In the genomic region with DNA sequence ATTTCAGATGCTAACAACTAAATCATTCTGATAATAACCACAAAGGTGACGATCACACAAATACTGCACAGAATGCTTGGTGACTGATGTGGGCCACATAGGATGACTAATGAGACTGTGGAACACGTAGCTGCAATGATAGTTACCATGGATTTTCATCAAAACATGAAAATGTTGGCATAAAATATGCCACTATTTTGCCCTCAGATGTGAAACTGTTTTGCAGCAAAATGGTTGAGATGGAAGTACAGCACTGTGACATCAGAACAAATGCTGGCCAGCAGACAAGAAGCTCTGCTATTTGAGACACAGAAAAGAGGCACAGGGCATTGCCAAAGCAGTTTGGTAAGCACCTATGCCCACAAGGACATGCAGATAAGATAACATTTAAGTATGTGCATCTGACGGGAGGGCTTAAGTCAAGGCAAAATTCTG, we compare ENCODE assay signal across 9 cellular contexts.
DNase-seq lines count a peak whose midpoint lies in the region; ATAC-seq and TF ChIP-seq lines count a peak whose summit lies in the region.
"Had no signal": no experiment of that assay in that cellular context is flagged by ENCODE, and none has a peak within 500 bp of the region (broad histone marks: within the 10 kb centered on the region; RNA-seq: fewer than 3 reads in every experiment).

No MANE protein-coding gene starts in this region.

- no peaks in the 10 kb centered on the region for H3K79me2 ChIP-seq in PC-9 (ENCODE audit: low read depth)

- CTCF ChIA-PET in PC-9 (lab: Charles Lee): no interaction called here

- POLR2A ChIA-PET in PC-9 (lab: Charles Lee; ENCODE audit: unreplicated experiment): interaction anchor here (0.7 kb wide), 1 partner anchor 16 kb away, joined by 3 read pairs; no protein-coding TSS in a partner anchor
- POLR2A ChIA-PET in naive thymus-derived CD8-positive, alpha-beta T cell (lab: Charles Lee): interaction anchor here (0.6 kb wide), 1 partner anchor 303 kb away, joined by 3 read pairs; no protein-coding TSS in a partner anchor

- H3K9me3 ChIP-seq in PC-9 (ENCODE audit: insufficient read depth, low read depth): no peaks in the 10 kb centered on the region
- H3K9me3 ChIP-seq: neutrophil had no signal

- 0 out of 2 replicates have a peak, but pooled peaks cover 4% of the 10 kb centered on the region for H3F3A ChIP-seq in PC-9 (ENCODE audit: insufficient read depth, low read depth)

- H3K27me3 ChIP-seq in PC-9 (ENCODE audit: insufficient read depth, low read depth): no peaks in the 10 kb centered on the region
- H3K27me3 ChIP-seq: neutrophil had no signal

- peak; percentile 61 to 76 for ATAC-seq in naive thymus-derived CD8-positive, alpha-beta T cell
- no peak for ATAC-seq in HG02970 (IDR thresholded peaks at IDR 0.05; ENCODE audit: low FRiP score, unreplicated experiment)

- H4K20me1 ChIP-seq in PC-9 (ENCODE audit: insufficient read depth): no peaks in the 10 kb centered on the region

- no peaks in the 10 kb centered on the region for H3K9me3 Mint-ChIP-seq in naive thymus-derived CD8-positive, alpha-beta T cell

- intact Hi-C loops in PC-9 (cut with micrococcal nuclease; ENCODE audit: unreplicated experiment): no loop called here

- no peak overlapping the region for H2AFZ ChIP-seq in PC-9

- H3K9me2 ChIP-seq in PC-9 (ENCODE audit: insufficient read depth): no peaks in the 10 kb centered on the region

- H3K4me1 Mint-ChIP-seq in naive thymus-derived CD8-positive, alpha-beta T cell: peaks cover 0 to 24% (median 4%) of the 10 kb centered on the region in 4 donors

- no peaks in the 10 kb centered on the region for H3K36me3 ChIP-seq in PC-9 (ENCODE audit: low read depth)

- no TSS peak for BruUV-seq in PC-9 (replicated peaks; lab: Mats Ljungman, UMichigan)

- no peaks in the 10 kb centered on the region for H3K36me3 Mint-ChIP-seq in naive thymus-derived CD8-positive, alpha-beta T cell

- H3K4me3 Mint-ChIP-seq in naive thymus-derived CD8-positive, alpha-beta T cell: peak overlapping the region in 3 of 10 donors; percentile 50 to 71 (median 56)

- H3K27ac Mint-ChIP-seq in naive thymus-derived CD8-positive, alpha-beta T cell: peak overlapping the region in 6 of 10 donors; percentile 6 to 94 (median 70)

- H3K4me2 ChIP-seq in PC-9: no peak overlapping the region

- H3K27ac ChIP-seq in PC-9: no peak overlapping the region
- H3K27ac ChIP-seq: neutrophil had no signal

- H3K27me3 Mint-ChIP-seq in naive thymus-derived CD8-positive, alpha-beta T cell: peaks cover 0 to 10% (median 0%) of the 10 kb centered on the region in 5 donors

- peaks cover 5% of the 10 kb centered on the region; the same call in 1 of the 2 replicates for H3K4me1 ChIP-seq in PC-9 (replicated peaks; ENCODE audit: insufficient read depth)

- DNase-seq in CD1c-positive myeloid dendritic cell (ENCODE audit: extremely low spot score) (peak; percentile 23), PC-9 (peak; percentile 7 to 43), cardiac fibroblast (ENCODE audit: low read depth in 2 of 2) (peak; percentile 61 to 85), GOT3 (lab: John Stamatoyannopoulos, UW) (no peak), SW480 (ENCODE audit: low spot score) (no peak), NCI-H345 treated with DMSO at 0.1 percent for 48 hours (lab: John Stamatoyannopoulos, UW; ENCODE audit: unreplicated experiment) (no peak)
- peak in 4 of 10 donors; percentile 10 to 44 (median 23) for DNase-seq in naive thymus-derived CD8-positive, alpha-beta T cell

- H3K4me3 ChIP-seq in PC-9: no peak overlapping the region
- no peak overlapping the region for H3K4me3 ChIP-seq in cardiac fibroblast (replicated peaks in 1 of 2; ENCODE audit: low read depth in 2 of 2, low read length in 2 of 2)

- TF ChIP-seq CTCF in PC-9 (conservative IDR thresholded peaks at IDR 0.05) (no peak), cardiac fibroblast (IDR thresholded peaks at IDR 0.05; ENCODE audit: low read depth, low read length) (no peak)

Comparison
In these comparisons a context has a peak if more than half of its experiments do, and no peak if none do; other contexts are left out.
1. DNase-seq: peak in CD1c-positive myeloid dendritic cell (single experiment), PC-9 (2 of 2) and cardiac fibroblast (2 of 2); none in GOT3 (single experiment), SW480 (single experiment) and NCI-H345 treated with DMSO at 0.1 percent for 48 hours (single experiment).